Comparison of ENCODE assay signal across 1 cellular context in genomic region chr22:24550028-24550901, GRCh38.
A peak's percentile ranks its signal among the peaks of the same experiment; 100 is the strongest.
TF ChIP-seq lines count a peak whose summit lies in the region.

No MANE protein-coding gene starts in this region.

TF ChIP-seq in HepG2, 621 proteins besides CTCF, POLR2A, EP300 and RAD21 (continued from another document and continues in another):
- TF ChIP-seq ZNF7 (CRISPR knock-in tag; IDR thresholded peaks at IDR 0.05) (no peak), ZNF232 (CRISPR knock-in tag; IDR thresholded peaks at IDR 0.05; ENCODE audit: borderline replicate concordance) (no peak), JUN (CRISPR knock-in tag; IDR thresholded peaks at IDR 0.05) (peak; percentile 95), ZNF20 (CRISPR knock-in tag; IDR thresholded peaks at IDR 0.05) (0 out of 2 replicates have a peak, but pooled peaks have one; percentile 87), ZFP36 (IDR thresholded peaks at IDR 0.05; ENCODE audit: borderline replicate concordance, low read depth, low read length, partially characterized antibody) (no peak), HNRNPK (IDR thresholded peaks at IDR 0.05; ENCODE audit: low read depth, low read length, poor library complexity, severe bottlenecking) (no peak), FIP1L1 (IDR thresholded peaks at IDR 0.05; ENCODE audit: borderline replicate concordance, insufficient read depth, low read depth, low read length) (no peak), RFX1 (IDR thresholded peaks at IDR 0.05) (no peak), CC2D1A (CRISPR knock-in tag; IDR thresholded peaks at IDR 0.05) (0 out of 2 replicates have a peak, but pooled peaks have one; percentile 53), ZNF749 (CRISPR knock-in tag; IDR thresholded peaks at IDR 0.05; ENCODE audit: borderline replicate concordance) (peak; percentile 88; the same call in 1 of the 2 replicates), GFI1 (CRISPR knock-in tag; IDR thresholded peaks at IDR 0.05; ENCODE audit: borderline replicate concordance) (peak; percentile 88; the same call in 1 of the 2 replicates), MAFK (conservative IDR thresholded peaks at IDR 0.05 in 1 of 2, IDR thresholded peaks at IDR 0.05 in 1 of 2; ENCODE audit: low read length in 2 of 2) (peak; percentile 93 to 98), ZSCAN25 (CRISPR knock-in tag; IDR thresholded peaks at IDR 0.05) (no peak; the same call in 1 of the 2 replicates), NFRKB (IDR thresholded peaks at IDR 0.05) (no peak), DBP (CRISPR knock-in tag; IDR thresholded peaks at IDR 0.05; ENCODE audit: not compliant biosample characterization) (no peak), TBX3 (IDR thresholded peaks at IDR 0.05; ENCODE audit: borderline replicate concordance) (peak; percentile 89), ZNF276 (CRISPR knock-in tag; IDR thresholded peaks at IDR 0.05; ENCODE audit: low read depth) (0 out of 2 replicates have a peak, but pooled peaks have one; percentile 29), ZNF350 (CRISPR knock-in tag; IDR thresholded peaks at IDR 0.05; ENCODE audit: borderline replicate concordance, low read depth) (peak; percentile 98), TSC22D2 (CRISPR knock-in tag; IDR thresholded peaks at IDR 0.05; ENCODE audit: borderline replicate concordance) (no peak), ISX (CRISPR knock-in tag; conservative IDR thresholded peaks at IDR 0.05) (peak; percentile 50; the same call in 1 of the 2 replicates), RFXANK (CRISPR knock-in tag; IDR thresholded peaks at IDR 0.05) (no peak), MAFF (IDR thresholded peaks at IDR 0.05; ENCODE audit: low read depth, low read length) (peak; percentile 95), ZNF10 (CRISPR knock-in tag; IDR thresholded peaks at IDR 0.05; ENCODE audit: borderline replicate concordance, low read depth) (no peak), ZNF180 (CRISPR knock-in tag; IDR thresholded peaks at IDR 0.05; ENCODE audit: borderline replicate concordance, low read depth) (no peak), ZNF773 (CRISPR knock-in tag; IDR thresholded peaks at IDR 0.05; ENCODE audit: borderline replicate concordance) (no peak), SNAI1 (CRISPR knock-in tag; IDR thresholded peaks at IDR 0.05; ENCODE audit: borderline replicate concordance) (peak; percentile 95; the same call in 1 of the 2 replicates), ZNF776 (CRISPR knock-in tag; IDR thresholded peaks at IDR 0.05) (peak; percentile 69; the same call in 1 of the 2 replicates), ZNF160 (CRISPR knock-in tag; IDR thresholded peaks at IDR 0.05) (peak; percentile 94), SETDB1 (CRISPR knock-in tag; IDR thresholded peaks at IDR 0.05; ENCODE audit: borderline replicate concordance) (no peak), ARNT (IDR thresholded peaks at IDR 0.05) (no peak), ZNF75D (CRISPR knock-in tag; IDR thresholded peaks at IDR 0.05; ENCODE audit: borderline replicate concordance) (no peak), ZMYM4 (CRISPR knock-in tag; IDR thresholded peaks at IDR 0.05) (peak; percentile 71; the same call in 1 of the 2 replicates), NR0B2 (CRISPR knock-in tag; IDR thresholded peaks at IDR 0.05) (peak; percentile 88), TAF1 (CRISPR knock-in tag; IDR thresholded peaks at IDR 0.05) (peak; percentile 62), SUZ12 (IDR thresholded peaks at IDR 0.05; ENCODE audit: low read depth, low read length) (no peak), ZNF124 (CRISPR knock-in tag; IDR thresholded peaks at IDR 0.05) (peak; percentile 95), TRIM24 (CRISPR knock-in tag; IDR thresholded peaks at IDR 0.05) (peak; percentile 79), SMARCC2 (IDR thresholded peaks at IDR 0.05) (peak; percentile 47; the same call in 1 of the 2 replicates), ZFAT (CRISPR knock-in tag; conservative IDR thresholded peaks at IDR 0.05) (no peak), CAMTA2 (CRISPR knock-in tag; IDR thresholded peaks at IDR 0.05; ENCODE audit: borderline replicate concordance) (no peak), SSRP1 (CRISPR knock-in tag; IDR thresholded peaks at IDR 0.05) (no peak; the same call in 1 of the 2 replicates), MBD4 (IDR thresholded peaks at IDR 0.05; ENCODE audit: borderline replicate concordance, low read length) (no peak)
- TF ChIP-seq, protein P1, sequence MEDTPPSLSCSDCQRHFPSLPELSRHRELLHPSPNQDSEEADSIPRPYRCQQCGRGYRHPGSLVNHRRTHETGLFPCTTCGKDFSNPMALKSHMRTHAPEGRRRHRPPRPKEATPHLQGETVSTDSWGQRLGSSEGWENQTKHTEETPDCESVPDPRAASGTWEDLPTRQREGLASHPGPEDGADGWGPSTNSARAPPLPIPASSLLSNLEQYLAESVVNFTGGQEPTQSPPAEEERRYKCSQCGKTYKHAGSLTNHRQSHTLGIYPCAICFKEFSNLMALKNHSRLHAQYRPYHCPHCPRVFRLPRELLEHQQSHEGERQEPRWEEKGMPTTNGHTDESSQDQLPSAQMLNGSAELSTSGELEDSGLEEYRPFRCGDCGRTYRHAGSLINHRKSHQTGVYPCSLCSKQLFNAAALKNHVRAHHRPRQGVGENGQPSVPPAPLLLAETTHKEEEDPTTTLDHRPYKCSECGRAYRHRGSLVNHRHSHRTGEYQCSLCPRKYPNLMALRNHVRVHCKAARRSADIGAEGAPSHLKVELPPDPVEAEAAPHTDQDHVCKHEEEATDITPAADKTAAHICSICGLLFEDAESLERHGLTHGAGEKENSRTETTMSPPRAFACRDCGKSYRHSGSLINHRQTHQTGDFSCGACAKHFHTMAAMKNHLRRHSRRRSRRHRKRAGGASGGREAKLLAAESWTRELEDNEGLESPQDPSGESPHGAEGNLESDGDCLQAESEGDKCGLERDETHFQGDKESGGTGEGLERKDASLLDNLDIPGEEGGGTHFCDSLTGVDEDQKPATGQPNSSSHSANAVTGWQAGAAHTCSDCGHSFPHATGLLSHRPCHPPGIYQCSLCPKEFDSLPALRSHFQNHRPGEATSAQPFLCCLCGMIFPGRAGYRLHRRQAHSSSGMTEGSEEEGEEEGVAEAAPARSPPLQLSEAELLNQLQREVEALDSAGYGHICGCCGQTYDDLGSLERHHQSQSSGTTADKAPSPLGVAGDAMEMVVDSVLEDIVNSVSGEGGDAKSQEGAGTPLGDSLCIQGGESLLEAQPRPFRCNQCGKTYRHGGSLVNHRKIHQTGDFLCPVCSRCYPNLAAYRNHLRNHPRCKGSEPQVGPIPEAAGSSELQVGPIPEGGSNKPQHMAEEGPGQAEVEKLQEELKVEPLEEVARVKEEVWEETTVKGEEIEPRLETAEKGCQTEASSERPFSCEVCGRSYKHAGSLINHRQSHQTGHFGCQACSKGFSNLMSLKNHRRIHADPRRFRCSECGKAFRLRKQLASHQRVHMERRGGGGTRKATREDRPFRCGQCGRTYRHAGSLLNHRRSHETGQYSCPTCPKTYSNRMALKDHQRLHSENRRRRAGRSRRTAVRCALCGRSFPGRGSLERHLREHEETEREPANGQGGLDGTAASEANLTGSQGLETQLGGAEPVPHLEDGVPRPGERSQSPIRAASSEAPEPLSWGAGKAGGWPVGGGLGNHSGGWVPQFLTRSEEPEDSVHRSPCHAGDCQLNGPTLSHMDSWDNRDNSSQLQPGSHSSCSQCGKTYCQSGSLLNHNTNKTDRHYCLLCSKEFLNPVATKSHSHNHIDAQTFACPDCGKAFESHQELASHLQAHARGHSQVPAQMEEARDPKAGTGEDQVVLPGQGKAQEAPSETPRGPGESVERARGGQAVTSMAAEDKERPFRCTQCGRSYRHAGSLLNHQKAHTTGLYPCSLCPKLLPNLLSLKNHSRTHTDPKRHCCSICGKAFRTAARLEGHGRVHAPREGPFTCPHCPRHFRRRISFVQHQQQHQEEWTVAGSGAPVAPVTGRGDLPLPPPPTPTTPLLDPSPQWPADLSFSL (CRISPR knock-in tag; IDR thresholded peaks at IDR 0.05) = no peak; the same call in 1 of the 2 replicates
- TF ChIP-seq, protein P2, sequence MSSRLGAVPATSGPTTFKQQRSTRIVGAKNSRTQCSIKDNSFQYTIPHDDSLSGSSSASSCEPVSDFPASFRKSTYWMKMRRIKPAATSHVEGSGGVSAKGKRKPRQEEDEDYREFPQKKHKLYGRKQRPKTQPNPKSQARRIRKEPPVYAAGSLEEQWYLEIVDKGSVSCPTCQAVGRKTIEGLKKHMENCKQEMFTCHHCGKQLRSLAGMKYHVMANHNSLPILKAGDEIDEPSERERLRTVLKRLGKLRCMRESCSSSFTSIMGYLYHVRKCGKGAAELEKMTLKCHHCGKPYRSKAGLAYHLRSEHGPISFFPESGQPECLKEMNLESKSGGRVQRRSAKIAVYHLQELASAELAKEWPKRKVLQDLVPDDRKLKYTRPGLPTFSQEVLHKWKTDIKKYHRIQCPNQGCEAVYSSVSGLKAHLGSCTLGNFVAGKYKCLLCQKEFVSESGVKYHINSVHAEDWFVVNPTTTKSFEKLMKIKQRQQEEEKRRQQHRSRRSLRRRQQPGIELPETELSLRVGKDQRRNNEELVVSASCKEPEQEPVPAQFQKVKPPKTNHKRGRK (CRISPR knock-in tag; IDR thresholded peaks at IDR 0.05) = no peak
- TF ChIP-seq, protein P3, sequence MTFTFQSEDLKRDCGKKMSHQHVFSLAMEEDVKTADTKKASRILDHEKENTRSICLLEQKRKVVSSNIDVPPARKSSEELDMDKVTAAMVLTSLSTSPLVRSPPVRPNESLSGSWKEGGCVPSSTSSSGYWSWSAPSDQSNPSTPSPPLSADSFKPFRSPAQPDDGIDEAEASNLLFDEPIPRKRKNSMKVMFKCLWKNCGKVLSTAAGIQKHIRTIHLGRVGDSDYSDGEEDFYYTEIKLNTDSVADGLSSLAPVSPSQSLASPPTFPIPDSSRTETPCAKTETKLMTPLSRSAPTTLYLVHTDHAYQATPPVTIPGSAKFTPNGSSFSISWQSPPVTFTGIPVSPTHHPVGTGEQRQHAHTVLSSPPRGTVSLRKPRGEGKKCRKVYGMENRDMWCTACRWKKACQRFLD (CRISPR knock-in tag; IDR thresholded peaks at IDR 0.05; ENCODE audit: borderline replicate concordance) = no peak; the same call in 1 of the 2 replicates
- TF ChIP-seq, protein P4, sequence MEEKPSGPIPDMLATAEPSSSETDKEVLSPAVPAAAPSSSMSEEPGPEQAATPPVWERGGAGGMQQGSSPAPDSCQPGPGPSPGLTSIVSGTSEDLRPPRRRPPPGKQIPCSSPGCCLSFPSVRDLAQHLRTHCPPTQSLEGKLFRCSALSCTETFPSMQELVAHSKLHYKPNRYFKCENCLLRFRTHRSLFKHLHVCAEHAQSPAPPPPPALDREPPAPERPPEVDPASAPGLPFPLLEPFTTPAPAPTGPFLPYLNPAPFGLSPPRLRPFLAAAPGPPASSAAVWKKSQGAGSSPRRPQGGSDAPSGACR (CRISPR knock-in tag; IDR thresholded peaks at IDR 0.05) = peak; percentile 90
- TF ChIP-seq, protein P5, sequence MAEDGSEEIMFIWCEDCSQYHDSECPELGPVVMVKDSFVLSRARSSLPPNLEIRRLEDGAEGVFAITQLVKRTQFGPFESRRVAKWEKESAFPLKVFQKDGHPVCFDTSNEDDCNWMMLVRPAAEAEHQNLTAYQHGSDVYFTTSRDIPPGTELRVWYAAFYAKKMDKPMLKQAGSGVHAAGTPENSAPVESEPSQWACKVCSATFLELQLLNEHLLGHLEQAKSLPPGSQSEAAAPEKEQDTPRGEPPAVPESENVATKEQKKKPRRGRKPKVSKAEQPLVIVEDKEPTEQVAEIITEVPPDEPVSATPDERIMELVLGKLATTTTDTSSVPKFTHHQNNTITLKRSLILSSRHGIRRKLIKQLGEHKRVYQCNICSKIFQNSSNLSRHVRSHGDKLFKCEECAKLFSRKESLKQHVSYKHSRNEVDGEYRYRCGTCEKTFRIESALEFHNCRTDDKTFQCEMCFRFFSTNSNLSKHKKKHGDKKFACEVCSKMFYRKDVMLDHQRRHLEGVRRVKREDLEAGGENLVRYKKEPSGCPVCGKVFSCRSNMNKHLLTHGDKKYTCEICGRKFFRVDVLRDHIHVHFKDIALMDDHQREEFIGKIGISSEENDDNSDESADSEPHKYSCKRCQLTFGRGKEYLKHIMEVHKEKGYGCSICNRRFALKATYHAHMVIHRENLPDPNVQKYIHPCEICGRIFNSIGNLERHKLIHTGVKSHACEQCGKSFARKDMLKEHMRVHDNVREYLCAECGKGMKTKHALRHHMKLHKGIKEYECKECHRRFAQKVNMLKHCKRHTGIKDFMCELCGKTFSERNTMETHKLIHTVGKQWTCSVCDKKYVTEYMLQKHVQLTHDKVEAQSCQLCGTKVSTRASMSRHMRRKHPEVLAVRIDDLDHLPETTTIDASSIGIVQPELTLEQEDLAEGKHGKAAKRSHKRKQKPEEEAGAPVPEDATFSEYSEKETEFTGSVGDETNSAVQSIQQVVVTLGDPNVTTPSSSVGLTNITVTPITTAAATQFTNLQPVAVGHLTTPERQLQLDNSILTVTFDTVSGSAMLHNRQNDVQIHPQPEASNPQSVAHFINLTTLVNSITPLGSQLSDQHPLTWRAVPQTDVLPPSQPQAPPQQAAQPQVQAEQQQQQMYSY (CRISPR knock-in tag; IDR thresholded peaks at IDR 0.05) = no peak
- TF ChIP-seq, protein P6, sequence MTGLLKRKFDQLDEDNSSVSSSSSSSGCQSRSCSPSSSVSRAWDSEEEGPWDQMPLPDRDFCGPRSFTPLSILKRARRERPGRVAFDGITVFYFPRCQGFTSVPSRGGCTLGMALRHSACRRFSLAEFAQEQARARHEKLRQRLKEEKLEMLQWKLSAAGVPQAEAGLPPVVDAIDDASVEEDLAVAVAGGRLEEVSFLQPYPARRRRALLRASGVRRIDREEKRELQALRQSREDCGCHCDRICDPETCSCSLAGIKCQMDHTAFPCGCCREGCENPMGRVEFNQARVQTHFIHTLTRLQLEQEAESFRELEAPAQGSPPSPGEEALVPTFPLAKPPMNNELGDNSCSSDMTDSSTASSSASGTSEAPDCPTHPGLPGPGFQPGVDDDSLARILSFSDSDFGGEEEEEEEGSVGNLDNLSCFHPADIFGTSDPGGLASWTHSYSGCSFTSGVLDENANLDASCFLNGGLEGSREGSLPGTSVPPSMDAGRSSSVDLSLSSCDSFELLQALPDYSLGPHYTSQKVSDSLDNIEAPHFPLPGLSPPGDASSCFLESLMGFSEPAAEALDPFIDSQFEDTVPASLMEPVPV (CRISPR knock-in tag; IDR thresholded peaks at IDR 0.05) = peak; percentile 91
